In genomic region chr18:79479761-79480161, GRCh38 we compare ENCODE assay signal across 17 cellular contexts.
DNase-seq lines count a peak whose midpoint lies in the region; ATAC-seq and TF ChIP-seq lines count a peak whose summit lies in the region.
"Had no signal": no experiment of that assay in that cellular context is flagged by ENCODE, and none has a peak within 500 bp of the region (broad histone marks: within the 10 kb centered on the region; RNA-seq: fewer than 3 reads in every experiment).

No MANE protein-coding gene starts in this region.

- H3K27ac ChIP-seq in RWPE2 (ENCODE audit: poor library complexity, severe bottlenecking), result no peak overlapping the region
- no peak overlapping the region for H3K27ac ChIP-seq in lower lobe of right lung
- H3K27ac ChIP-seq in spleen, result no peak overlapping the region
- H3K27ac ChIP-seq in gastroesophageal sphincter, result no peak overlapping the region
- H3K27ac ChIP-seq: C4-2B, PC-9 had no signal

- no peak overlapping the region for H3K27ac Mint-ChIP-seq in activated naive CD4-positive, alpha-beta T cell treated with anti-CD3 and anti-CD28 coated beads, Interleukin-2, amount 10 ng/mL, durations not matched to agents 7 days and 5 days

- H3K36me3 ChIP-seq in RWPE2 (ENCODE audit: low read depth) (no peaks in the 10 kb centered on the region), lower lobe of right lung (peaks cover 5% of the 10 kb centered on the region), spleen (peaks cover 3 to 77% (median 26%) of the 10 kb centered on the region in 6 donors), gastroesophageal sphincter (peaks cover 0 to 66% of the 10 kb centered on the region in 2 donors)

- H3K27me3 Mint-ChIP-seq in activated naive CD4-positive, alpha-beta T cell treated with anti-CD3 and anti-CD28 coated beads, Interleukin-2, amount 10 ng/mL, durations not matched to agents 7 days and 5 days, result no peaks in the 10 kb centered on the region

- H3K4me3 ChIP-seq in RWPE2 (ENCODE audit: severe bottlenecking) (no peak overlapping the region), lower lobe of right lung (no peak overlapping the region), spleen (no peak overlapping the region), foreskin fibroblast (ENCODE audit: low read depth in 1 of 2, low read length in 2 of 2) (no peak overlapping the region), gastroesophageal sphincter (no peak overlapping the region)
- H3K4me3 ChIP-seq: K562, PC-9 had no signal

- CTCF ChIA-PET in activated naive CD4-positive, alpha-beta T cell treated with anti-CD3 and anti-CD28 coated beads, Interleukin-2, amount 10 ng/mL, durations not matched to agents 7 days and 5 days (lab: Charles Lee), result no interaction called here

- DNase-seq in activated naive CD4-positive, alpha-beta T cell treated with anti-CD3 and anti-CD28 coated beads, Interleukin-2, amount 10 ng/mL, durations not matched to agents 7 days and 5 days, result peak; percentile 18
- DNase-seq in activated naive CD4-positive, alpha-beta T cell treated with Interleukin-2 at 50 U/mL for 16 hours, result no peak
- peak; percentile 60 for DNase-seq in RWPE2 (ENCODE audit: low spot score)
- DNase-seq in lower lobe of right lung, result peak; percentile 40
- DNase-seq in spleen, result peak; percentile 72
- DNase-seq in hepatic stellate cell (ENCODE audit: low spot score), result no peak
- DNase-seq in foreskin fibroblast, result no peak
- DNase-seq: Caco-2, DMS153, NCI-H1048, NCI-H1436 treated with DMSO at 0.1 percent for 48 hours, NCI-H2029 treated with DMSO at 0.1 percent for 48 hours, NCI-H748 treated with DMSO at 0.1 percent for 48 hours, PC-9 had no signal

- peaks cover 10% of the 10 kb centered on the region for H3K4me1 Mint-ChIP-seq in activated naive CD4-positive, alpha-beta T cell treated with anti-CD3 and anti-CD28 coated beads, Interleukin-2, amount 10 ng/mL, durations not matched to agents 7 days and 5 days

- TF ChIP-seq CTCF in RWPE2 (IDR thresholded peaks at IDR 0.05; ENCODE audit: poor library complexity, severe bottlenecking) (no peak), lower lobe of right lung (IDR thresholded peaks at IDR 0.05) (no peak), spleen (IDR thresholded peaks at IDR 0.05 in 8 of 11, conservative IDR thresholded peaks at IDR 0.05 in 3 of 11) (no peak), foreskin fibroblast (IDR thresholded peaks at IDR 0.05; ENCODE audit: low read depth, low read length) (no peak), gastroesophageal sphincter (IDR thresholded peaks at IDR 0.05) (no peak)

- H3K4me3 Mint-ChIP-seq in activated naive CD4-positive, alpha-beta T cell treated with anti-CD3 and anti-CD28 coated beads, Interleukin-2, amount 10 ng/mL, durations not matched to agents 7 days and 5 days, result no peak overlapping the region

- intact Hi-C loops in lower lobe of right lung (cut with DNase I) (no loop called here), spleen (cut with DNase I; ENCODE audit: low total_unique reads) (no loop called here)

- no peaks in the 10 kb centered on the region for H3K9me3 ChIP-seq in RWPE2 (ENCODE audit: severe bottlenecking)
- no peaks in the 10 kb centered on the region for H3K9me3 ChIP-seq in lower lobe of right lung
- H3K9me3 ChIP-seq in spleen, result no peaks in the 10 kb centered on the region
- H3K9me3 ChIP-seq in gastroesophageal sphincter, result no peaks in the 10 kb centered on the region
- H3K9me3 ChIP-seq: Caco-2 had no signal

- no peak for TF ChIP-seq POLR2A in spleen (IDR thresholded peaks at IDR 0.05)
- no peak for TF ChIP-seq POLR2A in gastroesophageal sphincter (IDR thresholded peaks at IDR 0.05)

- 91 to 96% (median 92%) methylated on average over 10 to 20 of the region's 20 CpGs for WGBS in spleen, 5 donors
- WGBS in gastroesophageal sphincter (ENCODE audit: low coverage in 1 of 2), 2 donors, result no CpG with 5 or more reads among the region's 20 CpGs

- ATAC-seq in RWPE2 (ENCODE audit: low read depth) (no peak), lower lobe of right lung (no peak), gastroesophageal sphincter (no peak)
- ATAC-seq: K562 had no signal

- H3K9me3 Mint-ChIP-seq in activated naive CD4-positive, alpha-beta T cell treated with anti-CD3 and anti-CD28 coated beads, Interleukin-2, amount 10 ng/mL, durations not matched to agents 7 days and 5 days, result no peaks in the 10 kb centered on the region

- peaks cover 11% of the 10 kb centered on the region for H3K36me3 Mint-ChIP-seq in activated naive CD4-positive, alpha-beta T cell treated with anti-CD3 and anti-CD28 coated beads, Interleukin-2, amount 10 ng/mL, durations not matched to agents 7 days and 5 days

- H3K27me3 ChIP-seq in RWPE2 (ENCODE audit: insufficient read depth, poor library complexity, severe bottlenecking), result no peaks in the 10 kb centered on the region
- no peaks in the 10 kb centered on the region for H3K27me3 ChIP-seq in lower lobe of right lung (ENCODE audit: low read depth)
- H3K27me3 ChIP-seq in spleen (replicated peaks in 1 of 7), result no peaks in the 10 kb centered on the region
- no peaks in the 10 kb centered on the region for H3K27me3 ChIP-seq in gastroesophageal sphincter

- no peaks in the 10 kb centered on the region for H3K4me1 ChIP-seq in RWPE2 (ENCODE audit: insufficient read depth, poor library complexity, severe bottlenecking)
- no peaks in the 10 kb centered on the region for H3K4me1 ChIP-seq in lower lobe of right lung
- H3K4me1 ChIP-seq in spleen, result no peaks in the 10 kb centered on the region
- H3K4me1 ChIP-seq in gastroesophageal sphincter, result peaks cover 0 to 9% (median 0%) of the 10 kb centered on the region in 3 donors
- H3K4me1 ChIP-seq: Caco-2 had no signal

- TF ChIP-seq EP300 in gastroesophageal sphincter (IDR thresholded peaks at IDR 0.05), result no peak

Comparison
In these comparisons a context has a peak if more than half of its experiments do, and no peak if none do; other contexts are left out.
1. DNase-seq: peak in activated naive CD4-positive, alpha-beta T cell treated with anti-CD3 and anti-CD28 coated beads, Interleukin-2, amount 10 ng/mL, durations not matched to agents 7 days and 5 days (single experiment), RWPE2 (single experiment), lower lobe of right lung (single experiment) and spleen (single experiment); none in activated naive CD4-positive, alpha-beta T cell treated with Interleukin-2 at 50 U/mL for 16 hours (single experiment), hepatic stellate cell (single experiment) and foreskin fibroblast (0 of 2).